ENCODE assay signal across 35 cellular contexts in genomic region chrX:47586043-47586787, GRCh38. TPM values are rescaled to one million over a fixed set of nuclear protein-coding genes. Genes with fewer than 3 reads are reported as not detected.
DNase-seq lines count a peak whose midpoint lies in the region; ATAC-seq and TF ChIP-seq lines count a peak whose summit lies in the region.
"Had no signal": no experiment of that assay in that cellular context is flagged by ENCODE, and none has a peak within 500 bp of the region (broad histone marks: within the 10 kb centered on the region; RNA-seq: fewer than 3 reads in every experiment).

No MANE protein-coding gene starts in this region.

- no peak overlapping the region for H3T11ph ChIP-seq in H9 (ENCODE audit: low read length)

- H3K4me3 ChIP-seq in CD4-positive, CD25-positive, alpha-beta regulatory T cell (ENCODE audit: low read depth, low read length) = no peak overlapping the region
- H3K4me3 ChIP-seq: psoas muscle had no signal

- no peak overlapping the region for H3K14ac ChIP-seq in H9 (ENCODE audit: insufficient read depth, low read length)

- no peak for ATAC-seq in CD4-positive, CD25-positive, alpha-beta regulatory T cell (ENCODE audit: low read depth in 2 of 2)
- ATAC-seq in HG02623 (IDR thresholded peaks at IDR 0.05; ENCODE audit: unreplicated experiment) = no peak
- ATAC-seq: activated naive CD8-positive, alpha-beta T cell treated with anti-CD3 and anti-CD28 coated beads, Interleukin-2, amount 50 U/mL, for 24 hours; esophagus mucosa; heart left ventricle; psoas muscle; stimulated activated memory B cell treated with anti-CD40 and anti-IgM and Interleukin-4, amounts not matched to agents 10 μg/mL and 1 μg/mL and 100 μg/mL, for 72 hours had no signal

- H3K23ac ChIP-seq in H9 (ENCODE audit: insufficient read length, low read depth, low read length) = no peak overlapping the region

- H3K18ac ChIP-seq in H9 (ENCODE audit: insufficient read length, low read depth, low read length) = no peak overlapping the region

- H3K36me3 Mint-ChIP-seq in CD4-positive, CD25-positive, alpha-beta regulatory T cell = peaks cover 5% of the 10 kb centered on the region
- H3K36me3 Mint-ChIP-seq in H9 (ENCODE audit: insufficient read depth in 1 of 3, low read depth in 3 of 3) = peaks cover 19 to 26% (median 20%) of the 10 kb centered on the region in 3 experiments; a peak in 6 of 7 replicates
- H3K36me3 Mint-ChIP-seq: stimulated activated memory B cell treated with anti-CD40 and anti-IgM and Interleukin-4, amounts not matched to agents 10 μg/mL and 1 μg/mL and 100 μg/mL, for 72 hours had no signal

- H3K27ac Mint-ChIP-seq in CD4-positive, CD25-positive, alpha-beta regulatory T cell = peak overlapping the region in 2 of 3 donors; percentile 44 to 48
- H3K27ac Mint-ChIP-seq in H9 = peak overlapping the region in 2 of 3 experiments; percentile 10 to 52; a peak in 3 of 7 replicates
- H3K27ac Mint-ChIP-seq: activated naive CD8-positive, alpha-beta T cell treated with anti-CD3 and anti-CD28 coated beads, Interleukin-2, amount 50 U/mL, for 24 hours; mesothelial cell of epicardium; stimulated activated memory B cell treated with anti-CD40 and anti-IgM and Interleukin-4, amounts not matched to agents 10 μg/mL and 1 μg/mL and 100 μg/mL, for 72 hours; T-helper 1 cell treated with Interleukin-12 subunit alpha and Interleukin-12 subunit beta and Interleukin-4 antibody, amounts not matched to agents 30 μg/mL and 1 μg/mL, for 36 hours had no signal

- H4K5ac ChIP-seq in H9 (ENCODE audit: insufficient read length, low read depth, low read length) = no peak overlapping the region

- no peaks in the 10 kb centered on the region for H3K79me2 ChIP-seq in H9 (ENCODE audit: insufficient read depth, low read length)

- no peak overlapping the region for H3K27ac ChIP-seq in CD4-positive, CD25-positive, alpha-beta regulatory T cell (ENCODE audit: insufficient read depth, low read length, poor library complexity, severe bottlenecking)
- no peak overlapping the region for H3K27ac ChIP-seq in H9 (ENCODE audit: insufficient read length, low read depth, low read length)
- H3K27ac ChIP-seq: heart left ventricle, KMS-11, neutrophil, psoas muscle had no signal

- no peaks in the 10 kb centered on the region for H3K27me3 Mint-ChIP-seq in CD4-positive, CD25-positive, alpha-beta regulatory T cell
- H3K27me3 Mint-ChIP-seq in H9 (ENCODE audit: low read depth) = no peaks in the 10 kb centered on the region; the same call in 1 of the 2 replicates
- H3K27me3 Mint-ChIP-seq: stimulated activated memory B cell treated with anti-CD40 and anti-IgM and Interleukin-4, amounts not matched to agents 10 μg/mL and 1 μg/mL and 100 μg/mL, for 72 hours had no signal

- no peak overlapping the region for H4K91ac ChIP-seq in H9 (ENCODE audit: insufficient read length, low read depth, low read length)

- no peak overlapping the region for H3K4me2 ChIP-seq in H9 (ENCODE audit: insufficient read depth, insufficient read length, low read length)
- H3K4me2 ChIP-seq: KMS-11, SK-N-SH had no signal

- H2AK5ac ChIP-seq in H9 (ENCODE audit: insufficient read length, low read length) = no peak overlapping the region

- H3K9me3 ChIP-seq in CD4-positive, CD25-positive, alpha-beta regulatory T cell (ENCODE audit: control insufficient read depth in 2 of 2, low read length in 2 of 2) = no peaks in the 10 kb centered on the region
- peaks cover 43% of the 10 kb centered on the region for H3K9me3 ChIP-seq in H9 (ENCODE audit: control insufficient read depth, low read depth, low read length)
- H3K9me3 ChIP-seq: heart left ventricle, neutrophil, psoas muscle, SK-N-SH had no signal

- H2AFZ ChIP-seq in H9 (ENCODE audit: low read length) = no peak overlapping the region

- no peak overlapping the region for H3K56ac ChIP-seq in H9 (ENCODE audit: insufficient read length, low read depth, low read length)

- no peaks in the 10 kb centered on the region for H3K27me3 ChIP-seq in CD4-positive, CD25-positive, alpha-beta regulatory T cell (ENCODE audit: control insufficient read depth, insufficient read depth, low read length)
- no peaks in the 10 kb centered on the region for H3K27me3 ChIP-seq in H9 (ENCODE audit: insufficient read depth, low read length)
- H3K27me3 ChIP-seq: neutrophil had no signal

- no peak for TF ChIP-seq CTCF in H9 (conservative IDR thresholded peaks at IDR 0.05)

- no peak overlapping the region for H3K4ac ChIP-seq in H9 (ENCODE audit: low read depth, low read length)

- no peak overlapping the region for H3K4me3 Mint-ChIP-seq in CD4-positive, CD25-positive, alpha-beta regulatory T cell
- no peak overlapping the region; a peak in 1 of 5 replicates for H3K4me3 Mint-ChIP-seq in H9
- H3K4me3 Mint-ChIP-seq: activated naive CD8-positive, alpha-beta T cell treated with anti-CD3 and anti-CD28 coated beads, Interleukin-2, amount 50 U/mL, for 24 hours; mesothelial cell of epicardium; stimulated activated memory B cell treated with anti-CD40 and anti-IgM and Interleukin-4, amounts not matched to agents 10 μg/mL and 1 μg/mL and 100 μg/mL, for 72 hours; T-helper 1 cell treated with Interleukin-12 subunit alpha and Interleukin-12 subunit beta and Interleukin-4 antibody, amounts not matched to agents 30 μg/mL and 1 μg/mL, for 36 hours had no signal

- peaks cover 4% of the 10 kb centered on the region for H3K23me2 ChIP-seq in H9 (ENCODE audit: insufficient read length, low read depth, low read length, poor library complexity, severe bottlenecking)

- H3K9ac ChIP-seq in H9 (ENCODE audit: extremely low read depth, insufficient read length, low read length) = no peak overlapping the region
- H3K9ac ChIP-seq: KMS-11, SK-N-SH had no signal

- H2BK20ac ChIP-seq in H9 (ENCODE audit: low read depth, low read length, poor library complexity, severe bottlenecking) = no peak overlapping the region

- no peak overlapping the region for H2BK15ac ChIP-seq in H9 (ENCODE audit: low read depth, low read length)

- DNase-seq in CD4-positive, CD25-positive, alpha-beta regulatory T cell = no peak
- no peak for DNase-seq in H9
- DNase-seq in ecto neural progenitor cell (ENCODE audit: low spot score) = peak; percentile 37
- DNase-seq in mesenteric fat pad (ENCODE audit: low spot score) = peak; percentile 86
- no peak for DNase-seq in SIG-M5 treated with dmso at 0.1 percent for 504 hours (lab: John Stamatoyannopoulos, UW; ENCODE audit: unreplicated experiment)
- no peak for DNase-seq in nucleus accumbens (lab: John Stamatoyannopoulos, UW)
- DNase-seq in NCI-H345 (lab: John Stamatoyannopoulos, UW) = no peak
- DNase-seq: activated CD4-positive, alpha-beta T cell treated with anti-CD3 and anti-CD28 coated beads, Interleukin-2, amount 50 U/mL, for 4 hours; activated naive CD4-positive, alpha-beta T cell; activated naive CD8-positive, alpha-beta T cell treated with anti-CD3 and anti-CD28 coated beads, Interleukin-2, amount 50 U/mL, for 24 hours; C1 segment of cervical spinal cord; DMS79 treated with DMSO at 0.1 percent for 48 hours; effector memory CD4-positive, alpha-beta T cell; foreskin melanocyte; GDM1; GOT3; heart left ventricle; kidney; MM.1S; NCI-H1105 treated with DMSO at 0.1 percent for 48 hours; NCI-H2081; NCI-H2227 treated with DMSO at 0.1 percent for 48 hours; NCI-H526 treated with DMSO at 0.1 percent for 48 hours; NK-92 treated with Interleukin-12 subunit alpha and Interleukin-12 subunit beta, amount 100 ng/mL, for 24 hours; psoas muscle; SK-N-SH; stimulated activated CD4-positive, alpha-beta T cell treated with anti-CD3 and anti-CD28 coated beads, Interleukin-15, amount 100 ng/mL, for 24 hours; trophoblast cell had no signal

- no CpG with 5 or more reads among the region's 11 CpGs for WGBS in H9 (ENCODE audit: extremely low coverage, insufficient read length, low lambda C conversion rate)

- H2BK12ac ChIP-seq in H9 (ENCODE audit: insufficient read length, low read depth, low read length) = no peak overlapping the region

- H4K20me1 ChIP-seq in H9 (ENCODE audit: control insufficient read depth, insufficient read depth, insufficient read length) = no peaks in the 10 kb centered on the region

- peaks cover 20% of the 10 kb centered on the region for H3K4me1 ChIP-seq in CD4-positive, CD25-positive, alpha-beta regulatory T cell (ENCODE audit: control insufficient read depth, insufficient read depth, low read length, poor library complexity, severe bottlenecking)
- H3K4me1 ChIP-seq in H9 (ENCODE audit: insufficient read depth, low read length) = no peaks in the 10 kb centered on the region
- H3K4me1 ChIP-seq: psoas muscle had no signal

- H3K79me1 ChIP-seq in H9 (ENCODE audit: insufficient read depth, low read depth, low read length, poor library complexity, severe bottlenecking) = no peaks in the 10 kb centered on the region

- H4K8ac ChIP-seq in H9 (replicated peaks; ENCODE audit: insufficient read length, low read depth, low read length) = no peak overlapping the region

- H2BK120ac ChIP-seq in H9 (ENCODE audit: low read depth, low read length, poor library complexity, severe bottlenecking) = no peak overlapping the region

- H3K36me3 ChIP-seq in CD4-positive, CD25-positive, alpha-beta regulatory T cell (ENCODE audit: control insufficient read depth, insufficient read depth, low read length) = no peaks in the 10 kb centered on the region
- H3K36me3 ChIP-seq: neutrophil had no signal

- no peak overlapping the region for H2BK5ac ChIP-seq in H9 (ENCODE audit: insufficient read length, low read length)

- no peaks in the 10 kb centered on the region for H3K9me3 Mint-ChIP-seq in CD4-positive, CD25-positive, alpha-beta regulatory T cell
- peaks cover 71 to 81% of the 10 kb centered on the region in 2 experiments for H3K9me3 Mint-ChIP-seq in H9
- H3K9me3 Mint-ChIP-seq: activated naive CD8-positive, alpha-beta T cell treated with anti-CD3 and anti-CD28 coated beads, Interleukin-2, amount 50 U/mL, for 24 hours; stimulated activated memory B cell treated with anti-CD40 and anti-IgM and Interleukin-4, amounts not matched to agents 10 μg/mL and 1 μg/mL and 100 μg/mL, for 72 hours; T-helper 1 cell treated with Interleukin-12 subunit alpha and Interleukin-12 subunit beta and Interleukin-4 antibody, amounts not matched to agents 30 μg/mL and 1 μg/mL, for 36 hours had no signal

- H3K4me1 Mint-ChIP-seq in CD4-positive, CD25-positive, alpha-beta regulatory T cell = peaks cover 0 to 19% (median 11%) of the 10 kb centered on the region in 4 donors
- H3K4me1 Mint-ChIP-seq in H9 = peaks cover 11 to 21% of the 10 kb centered on the region in 2 experiments

RNA-seq across cellular contexts. Expression of gene TIMP1, which starts 4.0 kb away (rescaled TPM):
- total RNA-seq in CD4-positive, CD25-positive, alpha-beta regulatory T cell = 31.8 TPM
- 100 to 1,000 TPM in 3 of 4 donors, 10 to 100 TPM in 1; 65.2 to 133 (median 112) TPM for polyA plus RNA-seq in CD4-positive, CD25-positive, alpha-beta regulatory T cell
- total RNA-seq in H9 (2021) (65.1 and 72.5 TPM in 2 replicates), mesenteric fat pad (410 TPM)

RNA-seq across cellular contexts. Expression of gene ARAF, which starts 25.2 kb away (rescaled TPM):
- total RNA-seq in CD4-positive, CD25-positive, alpha-beta regulatory T cell = 128 TPM
- 10 to 100 TPM; 56.4 to 68.7 (median 64.0) TPM for polyA plus RNA-seq in CD4-positive, CD25-positive, alpha-beta regulatory T cell
- total RNA-seq in H9 (2021) (48.1 and 48.4 TPM in 2 replicates), mesenteric fat pad (70.9 TPM)

RNA-seq across cellular contexts. Expression of gene SYN1, which starts 33.4 kb away (rescaled TPM):
- not detected for total RNA-seq in CD4-positive, CD25-positive, alpha-beta regulatory T cell
- under 1 TPM in 2 of 4 donors, not detected in 2; 0.18 to 0.34 TPM for polyA plus RNA-seq in CD4-positive, CD25-positive, alpha-beta regulatory T cell
- total RNA-seq in H9 (2021) (11.7 TPM in 2 replicates), mesenteric fat pad (not detected)

RNA-seq across cellular contexts. Expression of gene CFP, which starts 43.5 kb away (rescaled TPM):
- total RNA-seq in CD4-positive, CD25-positive, alpha-beta regulatory T cell = 13.9 TPM
- polyA plus RNA-seq in CD4-positive, CD25-positive, alpha-beta regulatory T cell = 10 to 100 TPM in 3 of 4 donors, 1 to 10 TPM in 1; 6.2 to 18.7 (median 11.2) TPM
- total RNA-seq in H9 (2021) = 2.3 and 2.8 TPM in 2 replicates
- 11.8 TPM for total RNA-seq in mesenteric fat pad

Comparison
In these comparisons a context has a peak if more than half of its experiments do, and no peak if none do; other contexts are left out.
1. DNase-seq: peak in ecto neural progenitor cell (single experiment) and mesenteric fat pad (single experiment); none in CD4-positive, CD25-positive, alpha-beta regulatory T cell (0 of 3), H9 (single experiment), SIG-M5 treated with dmso at 0.1 percent for 504 hours (single experiment), nucleus accumbens (0 of 56) and NCI-H345 (single experiment).